ENCODE assay signal across 1 cellular context in the genomic region with DNA sequence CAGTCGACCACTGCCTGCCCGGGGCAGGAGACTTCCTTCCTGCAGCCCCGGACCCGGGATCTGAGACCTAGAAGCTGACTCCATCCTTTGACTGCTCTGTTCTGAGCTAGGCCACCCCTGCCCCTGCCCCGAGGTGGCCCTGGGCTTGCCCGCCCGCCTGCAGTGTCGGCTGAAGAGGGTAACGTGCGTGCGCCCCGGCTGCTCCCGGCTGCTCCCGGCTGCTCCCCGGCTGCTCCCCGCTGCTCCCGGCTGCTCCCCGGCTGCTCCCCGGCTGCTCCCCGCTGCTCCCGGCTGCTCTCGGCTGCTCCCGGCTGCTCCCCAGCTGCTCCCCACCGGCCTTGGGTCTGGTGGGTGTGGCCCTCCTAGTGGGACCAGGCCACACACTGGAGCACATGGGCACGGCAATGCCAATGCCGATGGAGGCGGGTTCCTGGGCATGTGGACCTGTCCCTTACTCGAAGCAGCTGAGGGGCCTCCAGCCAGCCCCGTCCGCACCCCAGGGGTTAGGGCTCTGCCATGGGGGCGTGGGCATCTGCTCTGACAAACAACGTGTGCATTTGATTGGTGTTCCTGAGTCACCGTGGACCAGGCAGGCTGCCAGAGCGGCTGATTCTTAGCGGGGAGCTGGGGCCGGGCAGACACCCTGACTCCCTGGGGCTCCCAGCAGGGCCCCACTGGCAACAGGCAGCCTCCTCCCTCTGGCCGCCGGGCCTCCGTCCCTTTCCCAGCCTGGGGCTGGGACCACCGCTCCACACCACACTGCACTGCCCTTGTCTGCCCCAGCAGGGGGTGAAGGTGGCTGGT.
A peak's percentile ranks its signal among the peaks of the same experiment; 100 is the strongest.
TF ChIP-seq lines count a peak whose summit lies in the region.

No MANE protein-coding gene starts in this region.

TF ChIP-seq in HepG2, 621 proteins besides CTCF, POLR2A, EP300 and RAD21 (continued from another document and continues in another):
- TF ChIP-seq, protein P1, sequence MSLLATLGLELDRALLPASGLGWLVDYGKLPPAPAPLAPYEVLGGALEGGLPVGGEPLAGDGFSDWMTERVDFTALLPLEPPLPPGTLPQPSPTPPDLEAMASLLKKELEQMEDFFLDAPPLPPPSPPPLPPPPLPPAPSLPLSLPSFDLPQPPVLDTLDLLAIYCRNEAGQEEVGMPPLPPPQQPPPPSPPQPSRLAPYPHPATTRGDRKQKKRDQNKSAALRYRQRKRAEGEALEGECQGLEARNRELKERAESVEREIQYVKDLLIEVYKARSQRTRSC (CRISPR knock-in tag; IDR thresholded peaks at IDR 0.05; ENCODE audit: low read depth): no peak
- no peak for TF ChIP-seq SRSF9 (IDR thresholded peaks at IDR 0.05; ENCODE audit: borderline replicate concordance, insufficient read depth, low read depth, low read length, poor library complexity, severe bottlenecking)
- no peak for TF ChIP-seq GTF2F1 (IDR thresholded peaks at IDR 0.05; ENCODE audit: low read length)
- 0 out of 2 replicates have a peak, but pooled peaks have one; percentile 42 for TF ChIP-seq MTF1 (CRISPR knock-in tag; IDR thresholded peaks at IDR 0.05)
- TF ChIP-seq, protein P2, sequence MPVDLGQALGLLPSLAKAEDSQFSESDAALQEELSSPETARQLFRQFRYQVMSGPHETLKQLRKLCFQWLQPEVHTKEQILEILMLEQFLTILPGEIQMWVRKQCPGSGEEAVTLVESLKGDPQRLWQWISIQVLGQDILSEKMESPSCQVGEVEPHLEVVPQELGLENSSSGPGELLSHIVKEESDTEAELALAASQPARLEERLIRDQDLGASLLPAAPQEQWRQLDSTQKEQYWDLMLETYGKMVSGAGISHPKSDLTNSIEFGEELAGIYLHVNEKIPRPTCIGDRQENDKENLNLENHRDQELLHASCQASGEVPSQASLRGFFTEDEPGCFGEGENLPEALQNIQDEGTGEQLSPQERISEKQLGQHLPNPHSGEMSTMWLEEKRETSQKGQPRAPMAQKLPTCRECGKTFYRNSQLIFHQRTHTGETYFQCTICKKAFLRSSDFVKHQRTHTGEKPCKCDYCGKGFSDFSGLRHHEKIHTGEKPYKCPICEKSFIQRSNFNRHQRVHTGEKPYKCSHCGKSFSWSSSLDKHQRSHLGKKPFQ (CRISPR knock-in tag; IDR thresholded peaks at IDR 0.05; ENCODE audit: insufficient replicate concordance): no peak
- no peak for TF ChIP-seq ZNF556 (CRISPR knock-in tag; IDR thresholded peaks at IDR 0.05; ENCODE audit: borderline replicate concordance)
- TF ChIP-seq GTF3A (CRISPR knock-in tag; conservative IDR thresholded peaks at IDR 0.05): no peak; the same call in none of the 2 replicates
- TF ChIP-seq ZNF570 (CRISPR knock-in tag; IDR thresholded peaks at IDR 0.05; ENCODE audit: borderline replicate concordance): no peak
- TF ChIP-seq, protein P3, sequence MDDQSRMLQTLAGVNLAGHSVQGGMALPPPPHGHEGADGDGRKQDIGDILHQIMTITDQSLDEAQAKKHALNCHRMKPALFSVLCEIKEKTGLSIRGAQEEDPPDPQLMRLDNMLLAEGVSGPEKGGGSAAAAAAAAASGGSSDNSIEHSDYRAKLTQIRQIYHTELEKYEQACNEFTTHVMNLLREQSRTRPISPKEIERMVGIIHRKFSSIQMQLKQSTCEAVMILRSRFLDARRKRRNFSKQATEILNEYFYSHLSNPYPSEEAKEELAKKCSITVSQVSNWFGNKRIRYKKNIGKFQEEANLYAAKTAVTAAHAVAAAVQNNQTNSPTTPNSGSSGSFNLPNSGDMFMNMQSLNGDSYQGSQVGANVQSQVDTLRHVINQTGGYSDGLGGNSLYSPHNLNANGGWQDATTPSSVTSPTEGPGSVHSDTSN (CRISPR knock-in tag; IDR thresholded peaks at IDR 0.05; ENCODE audit: borderline replicate concordance): no peak
- no peak; the same call in none of the 2 replicates for TF ChIP-seq CAMTA2 (CRISPR knock-in tag; IDR thresholded peaks at IDR 0.05; ENCODE audit: borderline replicate concordance)
- no peak for TF ChIP-seq ZFAT (CRISPR knock-in tag; conservative IDR thresholded peaks at IDR 0.05)
- TF ChIP-seq RELA (CRISPR knock-in tag; IDR thresholded peaks at IDR 0.05): no peak; the same call in 1 of the 2 replicates
- no peak for TF ChIP-seq HNRNPUL1 (IDR thresholded peaks at IDR 0.05; ENCODE audit: low read depth, low read length)
- no peak for TF ChIP-seq ZNF644 (CRISPR knock-in tag; IDR thresholded peaks at IDR 0.05; ENCODE audit: low read depth)
- TF ChIP-seq, protein P4, sequence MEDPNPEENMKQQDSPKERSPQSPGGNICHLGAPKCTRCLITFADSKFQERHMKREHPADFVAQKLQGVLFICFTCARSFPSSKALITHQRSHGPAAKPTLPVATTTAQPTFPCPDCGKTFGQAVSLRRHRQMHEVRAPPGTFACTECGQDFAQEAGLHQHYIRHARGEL (CRISPR knock-in tag; IDR thresholded peaks at IDR 0.05): 0 out of 2 replicates have a peak, but pooled peaks have one; percentile 20
- TF ChIP-seq SKI (IDR thresholded peaks at IDR 0.05; ENCODE audit: partially characterized antibody): no peak
- TF ChIP-seq SRY (CRISPR knock-in tag; IDR thresholded peaks at IDR 0.05): no peak; the same call in 1 of the 2 replicates
- TF ChIP-seq, protein P5, sequence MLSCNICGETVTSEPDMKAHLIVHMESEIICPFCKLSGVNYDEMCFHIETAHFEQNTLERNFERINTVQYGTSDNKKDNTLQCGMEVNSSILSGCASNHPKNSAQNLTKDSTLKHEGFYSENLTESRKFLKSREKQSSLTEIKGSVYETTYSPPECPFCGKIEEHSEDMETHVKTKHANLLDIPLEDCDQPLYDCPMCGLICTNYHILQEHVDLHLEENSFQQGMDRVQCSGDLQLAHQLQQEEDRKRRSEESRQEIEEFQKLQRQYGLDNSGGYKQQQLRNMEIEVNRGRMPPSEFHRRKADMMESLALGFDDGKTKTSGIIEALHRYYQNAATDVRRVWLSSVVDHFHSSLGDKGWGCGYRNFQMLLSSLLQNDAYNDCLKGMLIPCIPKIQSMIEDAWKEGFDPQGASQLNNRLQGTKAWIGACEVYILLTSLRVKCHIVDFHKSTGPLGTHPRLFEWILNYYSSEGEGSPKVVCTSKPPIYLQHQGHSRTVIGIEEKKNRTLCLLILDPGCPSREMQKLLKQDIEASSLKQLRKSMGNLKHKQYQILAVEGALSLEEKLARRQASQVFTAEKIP (CRISPR knock-in tag; IDR thresholded peaks at IDR 0.05; ENCODE audit: borderline replicate concordance): no peak
- no peak for TF ChIP-seq ZFP1 (CRISPR knock-in tag; IDR thresholded peaks at IDR 0.05)
- no peak for TF ChIP-seq HIVEP1 (CRISPR knock-in tag; IDR thresholded peaks at IDR 0.05)
- 0 out of 2 replicates have a peak, but pooled peaks have one; percentile 16 for TF ChIP-seq ZNF777 (CRISPR knock-in tag; IDR thresholded peaks at IDR 0.05)
- TF ChIP-seq ZNF75D (CRISPR knock-in tag; IDR thresholded peaks at IDR 0.05; ENCODE audit: borderline replicate concordance): no peak; the same call in 1 of the 2 replicates
- TF ChIP-seq U2AF1 (optimal IDR thresholded peaks at IDR 0.05; ENCODE audit: low read depth, low read length): no peak
- TF ChIP-seq, protein P6, sequence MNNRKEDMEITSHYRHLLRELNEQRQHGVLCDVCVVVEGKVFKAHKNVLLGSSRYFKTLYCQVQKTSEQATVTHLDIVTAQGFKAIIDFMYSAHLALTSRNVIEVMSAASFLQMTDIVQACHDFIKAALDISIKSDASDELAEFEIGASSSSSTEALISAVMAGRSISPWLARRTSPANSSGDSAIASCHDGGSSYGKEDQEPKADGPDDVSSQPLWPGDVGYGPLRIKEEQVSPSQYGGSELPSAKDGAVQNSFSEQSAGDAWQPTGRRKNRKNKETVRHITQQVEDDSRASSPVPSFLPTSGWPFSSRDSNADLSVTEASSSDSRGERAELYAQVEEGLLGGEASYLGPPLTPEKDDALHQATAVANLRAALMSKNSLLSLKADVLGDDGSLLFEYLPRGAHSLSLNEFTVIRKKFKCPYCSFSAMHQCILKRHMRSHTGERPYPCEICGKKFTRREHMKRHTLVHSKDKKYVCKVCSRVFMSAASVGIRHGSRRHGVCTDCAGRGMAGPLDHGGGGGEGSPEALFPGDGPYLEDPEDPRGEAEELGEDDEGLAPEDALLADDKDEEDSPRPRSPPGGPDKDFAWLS (CRISPR knock-in tag; IDR thresholded peaks at IDR 0.05; ENCODE audit: borderline replicate concordance): 0 out of 2 replicates have a peak, but pooled peaks have one; percentile 30
- TF ChIP-seq EZH2 (conservative IDR thresholded peaks at IDR 0.05; ENCODE audit: low read depth, low read length): no peak
- TF ChIP-seq PAWR (CRISPR knock-in tag; IDR thresholded peaks at IDR 0.05; ENCODE audit: borderline replicate concordance): 0 out of 2 replicates have a peak, but pooled peaks have one; percentile 89
- TF ChIP-seq NFE2 (CRISPR knock-in tag; IDR thresholded peaks at IDR 0.05): peak; percentile 42; the same call in 1 of the 2 replicates
- peak; percentile 48; the same call in 1 of the 2 replicates for TF ChIP-seq NCOR1 (IDR thresholded peaks at IDR 0.05; ENCODE audit: borderline replicate concordance, low read length)
- no peak for TF ChIP-seq TBL1XR1 (IDR thresholded peaks at IDR 0.05; ENCODE audit: borderline replicate concordance, low read length, partially characterized antibody)
- TF ChIP-seq ZNF616 (CRISPR knock-in tag; IDR thresholded peaks at IDR 0.05; ENCODE audit: low read depth): no peak
- peak; percentile 79; the same call in 1 of the 2 replicates for TF ChIP-seq GFI1 (CRISPR knock-in tag; IDR thresholded peaks at IDR 0.05; ENCODE audit: borderline replicate concordance)
- TF ChIP-seq, protein P7, sequence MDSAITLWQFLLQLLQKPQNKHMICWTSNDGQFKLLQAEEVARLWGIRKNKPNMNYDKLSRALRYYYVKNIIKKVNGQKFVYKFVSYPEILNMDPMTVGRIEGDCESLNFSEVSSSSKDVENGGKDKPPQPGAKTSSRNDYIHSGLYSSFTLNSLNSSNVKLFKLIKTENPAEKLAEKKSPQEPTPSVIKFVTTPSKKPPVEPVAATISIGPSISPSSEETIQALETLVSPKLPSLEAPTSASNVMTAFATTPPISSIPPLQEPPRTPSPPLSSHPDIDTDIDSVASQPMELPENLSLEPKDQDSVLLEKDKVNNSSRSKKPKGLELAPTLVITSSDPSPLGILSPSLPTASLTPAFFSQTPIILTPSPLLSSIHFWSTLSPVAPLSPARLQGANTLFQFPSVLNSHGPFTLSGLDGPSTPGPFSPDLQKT (CRISPR knock-in tag; IDR thresholded peaks at IDR 0.05; ENCODE audit: borderline replicate concordance): no peak
- 0 out of 2 replicates have a peak, but pooled peaks have one; percentile 9 for TF ChIP-seq ZFP41 (CRISPR knock-in tag; IDR thresholded peaks at IDR 0.05; ENCODE audit: borderline replicate concordance)
- TF ChIP-seq, protein P8, sequence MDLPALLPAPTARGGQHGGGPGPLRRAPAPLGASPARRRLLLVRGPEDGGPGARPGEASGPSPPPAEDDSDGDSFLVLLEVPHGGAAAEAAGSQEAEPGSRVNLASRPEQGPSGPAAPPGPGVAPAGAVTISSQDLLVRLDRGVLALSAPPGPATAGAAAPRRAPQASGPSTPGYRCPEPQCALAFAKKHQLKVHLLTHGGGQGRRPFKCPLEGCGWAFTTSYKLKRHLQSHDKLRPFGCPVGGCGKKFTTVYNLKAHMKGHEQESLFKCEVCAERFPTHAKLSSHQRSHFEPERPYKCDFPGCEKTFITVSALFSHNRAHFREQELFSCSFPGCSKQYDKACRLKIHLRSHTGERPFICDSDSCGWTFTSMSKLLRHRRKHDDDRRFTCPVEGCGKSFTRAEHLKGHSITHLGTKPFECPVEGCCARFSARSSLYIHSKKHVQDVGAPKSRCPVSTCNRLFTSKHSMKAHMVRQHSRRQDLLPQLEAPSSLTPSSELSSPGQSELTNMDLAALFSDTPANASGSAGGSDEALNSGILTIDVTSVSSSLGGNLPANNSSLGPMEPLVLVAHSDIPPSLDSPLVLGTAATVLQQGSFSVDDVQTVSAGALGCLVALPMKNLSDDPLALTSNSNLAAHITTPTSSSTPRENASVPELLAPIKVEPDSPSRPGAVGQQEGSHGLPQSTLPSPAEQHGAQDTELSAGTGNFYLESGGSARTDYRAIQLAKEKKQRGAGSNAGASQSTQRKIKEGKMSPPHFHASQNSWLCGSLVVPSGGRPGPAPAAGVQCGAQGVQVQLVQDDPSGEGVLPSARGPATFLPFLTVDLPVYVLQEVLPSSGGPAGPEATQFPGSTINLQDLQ (CRISPR knock-in tag; IDR thresholded peaks at IDR 0.05): peak; percentile 48; the same call in 1 of the 2 replicates
- peak; percentile 47; the same call in 1 of the 2 replicates for TF ChIP-seq PCBP1 (IDR thresholded peaks at IDR 0.05; ENCODE audit: borderline replicate concordance, low read depth, low read length)
- no peak for TF ChIP-seq ZSCAN30 (CRISPR knock-in tag; IDR thresholded peaks at IDR 0.05)
- TF ChIP-seq MYNN (CRISPR knock-in tag; IDR thresholded peaks at IDR 0.05; ENCODE audit: low read depth): no peak; the same call in 1 of the 2 replicates
- TF ChIP-seq, protein P9, sequence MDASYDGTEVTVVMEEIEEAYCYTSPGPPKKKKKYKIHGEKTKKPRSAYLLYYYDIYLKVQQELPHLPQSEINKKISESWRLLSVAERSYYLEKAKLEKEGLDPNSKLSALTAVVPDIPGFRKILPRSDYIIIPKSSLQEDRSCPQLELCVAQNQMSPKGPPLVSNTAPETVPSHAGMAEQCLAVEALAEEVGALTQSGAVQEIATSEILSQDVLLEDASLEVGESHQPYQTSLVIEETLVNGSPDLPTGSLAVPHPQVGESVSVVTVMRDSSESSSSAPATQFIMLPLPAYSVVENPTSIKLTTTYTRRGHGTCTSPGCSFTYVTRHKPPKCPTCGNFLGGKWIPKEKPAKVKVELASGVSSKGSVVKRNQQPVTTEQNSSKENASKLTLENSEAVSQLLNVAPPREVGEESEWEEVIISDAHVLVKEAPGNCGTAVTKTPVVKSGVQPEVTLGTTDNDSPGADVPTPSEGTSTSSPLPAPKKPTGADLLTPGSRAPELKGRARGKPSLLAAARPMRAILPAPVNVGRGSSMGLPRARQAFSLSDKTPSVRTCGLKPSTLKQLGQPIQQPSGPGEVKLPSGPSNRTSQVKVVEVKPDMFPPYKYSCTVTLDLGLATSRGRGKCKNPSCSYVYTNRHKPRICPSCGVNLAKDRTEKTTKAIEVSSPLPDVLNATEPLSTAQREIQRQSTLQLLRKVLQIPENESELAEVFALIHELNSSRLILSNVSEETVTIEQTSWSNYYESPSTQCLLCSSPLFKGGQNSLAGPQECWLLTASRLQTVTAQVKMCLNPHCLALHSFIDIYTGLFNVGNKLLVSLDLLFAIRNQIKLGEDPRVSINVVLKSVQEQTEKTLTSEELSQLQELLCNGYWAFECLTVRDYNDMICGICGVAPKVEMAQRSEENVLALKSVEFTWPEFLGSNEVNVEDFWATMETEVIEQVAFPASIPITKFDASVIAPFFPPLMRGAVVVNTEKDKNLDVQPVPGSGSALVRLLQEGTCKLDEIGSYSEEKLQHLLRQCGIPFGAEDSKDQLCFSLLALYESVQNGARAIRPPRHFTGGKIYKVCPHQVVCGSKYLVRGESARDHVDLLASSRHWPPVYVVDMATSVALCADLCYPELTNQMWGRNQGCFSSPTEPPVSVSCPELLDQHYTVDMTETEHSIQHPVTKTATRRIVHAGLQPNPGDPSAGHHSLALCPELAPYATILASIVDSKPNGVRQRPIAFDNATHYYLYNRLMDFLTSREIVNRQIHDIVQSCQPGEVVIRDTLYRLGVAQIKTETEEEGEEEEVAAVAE (CRISPR knock-in tag; IDR thresholded peaks at IDR 0.05; ENCODE audit: borderline replicate concordance): no peak
- TF ChIP-seq ZNF577 (CRISPR knock-in tag; IDR thresholded peaks at IDR 0.05; ENCODE audit: borderline replicate concordance, low read depth): no peak
- no peak for TF ChIP-seq ZNF326 (CRISPR knock-in tag; IDR thresholded peaks at IDR 0.05; ENCODE audit: borderline replicate concordance)
- TF ChIP-seq TRIM24 (CRISPR knock-in tag; IDR thresholded peaks at IDR 0.05): no peak
- 0 out of 2 replicates have a peak, but pooled peaks have one; percentile 43 for TF ChIP-seq MAF1 (CRISPR knock-in tag; IDR thresholded peaks at IDR 0.05; ENCODE audit: borderline replicate concordance)
- peak; percentile 93 for TF ChIP-seq ZNF430 (CRISPR knock-in tag; IDR thresholded peaks at IDR 0.05)
- no peak for TF ChIP-seq PAF1 (CRISPR knock-in tag; IDR thresholded peaks at IDR 0.05)
